ENCODE assay signal across 19 cellular contexts in genomic region chr5:147685991-147686390, GRCh38.
DNase-seq lines count a peak whose midpoint lies in the region; ATAC-seq and TF ChIP-seq lines count a peak whose summit lies in the region.
"Had no signal": no experiment of that assay in that cellular context is flagged by ENCODE, and none has a peak within 500 bp of the region (broad histone marks: within the 10 kb centered on the region; RNA-seq: fewer than 3 reads in every experiment).

No MANE protein-coding gene starts in this region.

- H3K27ac ChIP-seq in RWPE2 (ENCODE audit: poor library complexity, severe bottlenecking): no peak overlapping the region
- H3K27ac ChIP-seq in effector memory CD4-positive, alpha-beta T cell (ENCODE audit: insufficient read depth, low read length, poor library complexity, severe bottlenecking): no peak overlapping the region
- H3K27ac ChIP-seq: neural progenitor cell, testis had no signal

- DNase-seq in G401 (ENCODE audit: low spot score) (peak; percentile 84), RWPE2 (ENCODE audit: low spot score) (no peak), fibroblast of mammary gland (ENCODE audit: low read depth) (peak; percentile 65), occipital lobe (lab: John Stamatoyannopoulos, UW) (peak; percentile 6), DMS114 treated with DMSO at 0.1 percent for 48 hours (lab: John Stamatoyannopoulos, UW; ENCODE audit: unreplicated experiment) (no peak), inferior parietal cortex (ENCODE audit: extremely low spot score) (no peak)
- DNase-seq in effector memory CD4-positive, alpha-beta T cell: no peak
- DNase-seq: activated CD4-positive, alpha-beta memory T cell treated with anti-CD3 and anti-CD28 coated beads for 36 hours; activated naive CD4-positive, alpha-beta T cell; CD8-positive, alpha-beta memory T cell; DND-41; effector CD8-positive, alpha-beta T cell; mucosa of descending colon; NCI-H1930; SIG-M5; T-helper 17 cell; testis had no signal

- H3K4me3 ChIP-seq in RWPE2 (ENCODE audit: severe bottlenecking) (no peak overlapping the region), fibroblast of mammary gland (ENCODE audit: control insufficient read depth, low read depth, low read length) (no peak overlapping the region)
- H3K4me3 ChIP-seq in effector memory CD4-positive, alpha-beta T cell (ENCODE audit: insufficient read depth, low read depth, low read length, poor library complexity, severe bottlenecking): no peak overlapping the region
- H3K4me3 ChIP-seq: mucosa of descending colon, neural progenitor cell, testis had no signal

- H3K27me3 ChIP-seq in RWPE2 (ENCODE audit: insufficient read depth, poor library complexity, severe bottlenecking): peaks cover 7% of the 10 kb centered on the region
- no peaks in the 10 kb centered on the region for H3K27me3 ChIP-seq in effector memory CD4-positive, alpha-beta T cell (replicated peaks; ENCODE audit: control insufficient read depth, insufficient read depth, low read length, poor library complexity, severe bottlenecking)
- H3K27me3 ChIP-seq: neural progenitor cell, testis had no signal

- in situ Hi-C loops in G401 (cut with HindIII; ENCODE audit: low sequenced_read_pairs): no loop called here

- TF ChIP-seq CTCF in RWPE2 (IDR thresholded peaks at IDR 0.05; ENCODE audit: poor library complexity, severe bottlenecking): no peak
- TF ChIP-seq CTCF in fibroblast of mammary gland (conservative IDR thresholded peaks at IDR 0.05; ENCODE audit: control insufficient read depth, insufficient read depth, low read depth, low read length): no peak

- H3K36me3 ChIP-seq in RWPE2 (ENCODE audit: low read depth): no peaks in the 10 kb centered on the region
- no peaks in the 10 kb centered on the region for H3K36me3 ChIP-seq in effector memory CD4-positive, alpha-beta T cell (ENCODE audit: control insufficient read depth, insufficient read depth, low read length)
- H3K36me3 ChIP-seq: neural progenitor cell had no signal

- 0 out of 3 replicates have a peak, but pooled peaks have one; percentile 32 for ATAC-seq in RWPE2 (ENCODE audit: low read depth)
- ATAC-seq: mucosa of descending colon, T-helper 17 cell, WTC11 had no signal

- no peaks in the 10 kb centered on the region for H3K9me3 ChIP-seq in RWPE2 (ENCODE audit: severe bottlenecking)
- H3K9me3 ChIP-seq in effector memory CD4-positive, alpha-beta T cell (ENCODE audit: control insufficient read depth, low read length): no peaks in the 10 kb centered on the region
- H3K9me3 ChIP-seq: mucosa of descending colon, testis had no signal

- H3K4me1 ChIP-seq in RWPE2 (ENCODE audit: insufficient read depth, poor library complexity, severe bottlenecking): no peaks in the 10 kb centered on the region
- no peaks in the 10 kb centered on the region for H3K4me1 ChIP-seq in effector memory CD4-positive, alpha-beta T cell (ENCODE audit: control insufficient read depth, insufficient read depth, low read length, poor library complexity, severe bottlenecking)

Comparison
In these comparisons a context has a peak if more than half of its experiments do, and no peak if none do; other contexts are left out.
1. DNase-seq: peak in G401 (single experiment), fibroblast of mammary gland (single experiment) and occipital lobe (single experiment); none in RWPE2 (single experiment), DMS114 treated with DMSO at 0.1 percent for 48 hours (single experiment), inferior parietal cortex (single experiment) and effector memory CD4-positive, alpha-beta T cell (0 of 3).